Comparison of ENCODE assay signal across 13 cellular contexts in genomic region chr4:101355246-101355645, GRCh38. TPM values are rescaled to one million over a fixed set of nuclear protein-coding genes. Genes with fewer than 3 reads are reported as not detected.
DNase-seq lines count a peak whose midpoint lies in the region; ATAC-seq, FAIRE-seq and TF ChIP-seq lines count a peak whose summit lies in the region.
"Had no signal": no experiment of that assay in that cellular context is flagged by ENCODE, and none has a peak within 500 bp of the region (broad histone marks: within the 10 kb centered on the region; RNA-seq: fewer than 3 reads in every experiment).

No MANE protein-coding gene starts in this region.

- H3K4me3 Mint-ChIP-seq in stimulated activated naive B cell treated with anti-CD40 and anti-IgM and Interleukin-4, amounts not matched to agents 10 μg/mL and 1 μg/mL and 100 μg/mL, for 72 hours = no peak overlapping the region
- H3K4me3 Mint-ChIP-seq: activated naive CD8-positive, alpha-beta T cell; endodermal cell had no signal

- TF ChIP-seq CTCF in tibial nerve (IDR thresholded peaks at IDR 0.05) = no peak

- ATAC-seq in HG02623 (IDR thresholded peaks at IDR 0.05; ENCODE audit: unreplicated experiment) = peak; percentile 99
- peak; percentile 96 for ATAC-seq in HG03469 (IDR thresholded peaks at IDR 0.05; ENCODE audit: unreplicated experiment)
- peak; percentile 89 to 98 for ATAC-seq in stimulated activated naive B cell treated with anti-CD40 and anti-IgM and Interleukin-4, amounts not matched to agents 10 μg/mL and 1 μg/mL and 100 μg/mL, for 72 hours (replicated peaks)

- H3K4me1 ChIP-seq in tibial nerve = peaks cover 0 to 16% (median 6%) of the 10 kb centered on the region in 4 donors

- no peak for TF ChIP-seq POLR2A in H54 (IDR thresholded peaks at IDR 0.05; ENCODE audit: low read depth, low read length)
- no peak for TF ChIP-seq POLR2A in tibial nerve (IDR thresholded peaks at IDR 0.05)

- peak; percentile 44 for DNase-seq in NOMO-1 treated with DMSO at 0.1 percent for 48 hours (lab: John Stamatoyannopoulos, UW; ENCODE audit: unreplicated experiment)
- no peak for DNase-seq in NOMO-1 treated with dmso at 0.1 percent for 144 hours (lab: John Stamatoyannopoulos, UW; ENCODE audit: unreplicated experiment)
- DNase-seq in stimulated activated naive B cell treated with anti-CD40 and anti-IgM and Interleukin-4, amounts not matched to agents 10 μg/mL and 1 μg/mL and 100 μg/mL, for 72 hours = no peak
- DNase-seq in H54 (ENCODE audit: insufficient read length, low spot score) = no peak
- DNase-seq in activated CD8-positive, alpha-beta memory T cell treated with anti-CD3 and anti-CD28 coated beads, Interleukin-2, amount 50 U/mL, for 4 hours = no peak
- no peak for DNase-seq in tibial nerve (ENCODE audit: low spot score in 2 of 2)
- DNase-seq: endodermal cell, kidney, NCI-H748 treated with DMSO at 0.1 percent for 48 hours had no signal

- no peaks in the 10 kb centered on the region for H3K36me3 Mint-ChIP-seq in stimulated activated naive B cell treated with anti-CD40 and anti-IgM and Interleukin-4, amounts not matched to agents 10 μg/mL and 1 μg/mL and 100 μg/mL, for 72 hours
- H3K36me3 Mint-ChIP-seq: activated naive CD8-positive, alpha-beta T cell had no signal

- no peak for TF ChIP-seq EP300 in tibial nerve (IDR thresholded peaks at IDR 0.05)

- H3K36me3 ChIP-seq in tibial nerve = no peaks in the 10 kb centered on the region

- H3K27me3 ChIP-seq in tibial nerve = no peaks in the 10 kb centered on the region

- H3K9me3 Mint-ChIP-seq in stimulated activated naive B cell treated with anti-CD40 and anti-IgM and Interleukin-4, amounts not matched to agents 10 μg/mL and 1 μg/mL and 100 μg/mL, for 72 hours = no peaks in the 10 kb centered on the region
- H3K9me3 Mint-ChIP-seq: endodermal cell had no signal

- no peaks in the 10 kb centered on the region for H3K9me3 ChIP-seq in tibial nerve

- FAIRE-seq in H54 (lab: Jason Lieb, UNC) = no peak
- FAIRE-seq: kidney had no signal

- H3K4me1 Mint-ChIP-seq in stimulated activated naive B cell treated with anti-CD40 and anti-IgM and Interleukin-4, amounts not matched to agents 10 μg/mL and 1 μg/mL and 100 μg/mL, for 72 hours = peaks cover 24 to 32% of the 10 kb centered on the region in 2 donors

- H3K27ac Mint-ChIP-seq in stimulated activated naive B cell treated with anti-CD40 and anti-IgM and Interleukin-4, amounts not matched to agents 10 μg/mL and 1 μg/mL and 100 μg/mL, for 72 hours = no peak overlapping the region
- H3K27ac Mint-ChIP-seq: activated naive CD8-positive, alpha-beta T cell; endodermal cell had no signal

- WGBS in tibial nerve, 2 donors = 84 to 86% methylated on average over 3 of the region's 3 CpGs

- no peaks in the 10 kb centered on the region for H3K27me3 Mint-ChIP-seq in stimulated activated naive B cell treated with anti-CD40 and anti-IgM and Interleukin-4, amounts not matched to agents 10 μg/mL and 1 μg/mL and 100 μg/mL, for 72 hours

- H3K27ac ChIP-seq in tibial nerve = no peak overlapping the region
- H3K27ac ChIP-seq: KMS-11 had no signal

- no peak overlapping the region for H3K4me3 ChIP-seq in tibial nerve

RNA-seq across cellular contexts. Expression of gene PPP3CA, which starts 7.9 kb away (rescaled TPM):
- 10 to 100 TPM; 32.7 to 45.1 (median 44.0) TPM for total RNA-seq in tibial nerve
